In the genomic region with DNA sequence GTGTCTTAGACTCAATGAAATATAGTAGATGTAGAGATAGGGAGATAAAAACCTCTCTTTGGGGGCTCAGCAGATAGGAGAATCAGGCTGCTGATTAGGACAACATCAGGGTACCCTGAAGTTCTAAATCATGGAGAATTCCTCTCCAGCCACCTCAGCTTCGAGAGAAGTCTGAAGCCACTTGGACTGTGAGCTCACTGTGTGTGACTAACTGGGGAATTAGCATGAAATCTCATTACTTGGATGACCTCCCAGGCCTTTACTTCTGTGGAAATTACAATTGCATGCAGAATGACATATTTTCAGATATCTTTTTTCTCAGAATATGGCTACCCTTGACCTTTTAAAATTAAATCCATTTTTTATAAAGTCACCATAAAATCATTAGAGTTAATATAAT, we compare ENCODE assay signal across 13 cellular contexts.
"Had no signal": no experiment of that assay in that cellular context is flagged by ENCODE, and none has a peak within 500 bp of the region (broad histone marks: within the 10 kb centered on the region; RNA-seq: fewer than 3 reads in every experiment).

No MANE protein-coding gene starts in this region.

- FAIRE-seq: frontal cortex, islet of Langerhans had no signal

- H3K27me3 ChIP-seq: heart left ventricle, tibial artery, uterus had no signal

- H3K4me3 ChIP-seq: dorsolateral prefrontal cortex, heart left ventricle, skin epidermis, tibial artery, uterus had no signal

- ATAC-seq: activated CD8-positive, alpha-beta memory T cell treated with anti-CD3 and anti-CD28 coated beads, Interleukin-2, amount 10 ng/mL, durations not matched to agents 7 days and 5 days; activated T-cell treated with anti-CD3 and anti-CD28 coated beads, Interleukin-2, amount 50 U/mL, for 4 hours; esophagus mucosa; heart left ventricle had no signal

- DNase-seq: activated CD4-positive, alpha-beta T cell treated with anti-CD3 and anti-CD28 coated beads, Interleukin-2, amount 50 U/mL, for 48 hours; activated CD4-positive, CD25-positive, alpha-beta regulatory T cell; activated CD8-positive, alpha-beta memory T cell treated with anti-CD3 and anti-CD28 coated beads, Interleukin-2, amount 10 ng/mL, durations not matched to agents 7 days and 5 days; activated effector memory CD4-positive, alpha-beta T cell treated with anti-CD3 and anti-CD28 coated beads, Interleukin-2, amount 50 U/mL, for 16 hours; activated T-cell treated with anti-CD3 and anti-CD28 coated beads, Interleukin-2, amount 50 U/mL, for 4 hours; dorsolateral prefrontal cortex; heart left ventricle; tibial artery; uterus had no signal

- H3K36me3 ChIP-seq: heart left ventricle, tibial artery, uterus had no signal

- H3K9me3 ChIP-seq: heart left ventricle, tibial artery, uterus had no signal

- H3K27ac ChIP-seq: dorsolateral prefrontal cortex, heart left ventricle, skin epidermis, tibial artery, uterus had no signal

- H3K4me1 ChIP-seq: heart left ventricle, tibial artery, uterus had no signal
